1 cellular context compared by ENCODE assay signal in genomic region chr3:44981751-44982150, GRCh38.
TF ChIP-seq lines count a peak whose summit lies in the region.

No MANE protein-coding gene starts in this region.

TF ChIP-seq in GM12878, 131 proteins besides CTCF, POLR2A, EP300 and RAD21:
- TF ChIP-seq RUNX3 (IDR thresholded peaks at IDR 0.05; ENCODE audit: low read length) (peak; percentile 28; the same call in 1 of the 2 replicates), SREBF2 (IDR thresholded peaks at IDR 0.05; ENCODE audit: low read length) (no peak), NFYA (IDR thresholded peaks at IDR 0.05; ENCODE audit: borderline replicate concordance, low read depth, low read length) (no peak), TCF7 (IDR thresholded peaks at IDR 0.05; ENCODE audit: borderline replicate concordance) (no peak), SRF (IDR thresholded peaks at IDR 0.05; ENCODE audit: low read depth in 2 of 2, low read length in 2 of 2) (no peak), SPI1 (IDR thresholded peaks at IDR 0.05; ENCODE audit: borderline replicate concordance, insufficient read depth, low read depth, low read length) (peak; percentile 57; the same call in 1 of the 2 replicates), NBN (IDR thresholded peaks at IDR 0.05) (peak; percentile 66; the same call in 1 of the 2 replicates), YBX1 (IDR thresholded peaks at IDR 0.05) (no peak), SP1 (IDR thresholded peaks at IDR 0.05; ENCODE audit: low read depth, low read length) (no peak), RELA (IDR thresholded peaks at IDR 0.05; ENCODE audit: borderline replicate concordance, partially characterized antibody) (peak; percentile 17), HCFC1 (IDR thresholded peaks at IDR 0.05; ENCODE audit: low read length) (no peak), SMAD5 (IDR thresholded peaks at IDR 0.05; ENCODE audit: low read depth) (no peak), PKNOX1 (IDR thresholded peaks at IDR 0.05) (peak; percentile 74), SIX5 (IDR thresholded peaks at IDR 0.05; ENCODE audit: low read depth, low read length, severe bottlenecking) (no peak), RELB (IDR thresholded peaks at IDR 0.05; ENCODE audit: low read depth) (peak; percentile 89), IKZF2 (IDR thresholded peaks at IDR 0.05) (0 out of 4 replicates have a peak, but pooled peaks of 1 of the 2 experiments have one; percentile 10), TBL1XR1 (IDR thresholded peaks at IDR 0.05; ENCODE audit: low read depth, low read length) (no peak), MAX (IDR thresholded peaks at IDR 0.05; ENCODE audit: low read depth, low read length) (no peak)
